ENCODE assay signal across 18 cellular contexts in genomic region chr1:13628711-13629110, GRCh38. TPM values are rescaled to one million over a fixed set of nuclear protein-coding genes. Genes with fewer than 3 reads are reported as not detected.
DNase-seq lines count a peak whose midpoint lies in the region; ATAC-seq, FAIRE-seq and TF ChIP-seq lines count a peak whose summit lies in the region.
"Had no signal": no experiment of that assay in that cellular context is flagged by ENCODE, and none has a peak within 500 bp of the region (broad histone marks: within the 10 kb centered on the region; RNA-seq: fewer than 3 reads in every experiment).

No MANE protein-coding gene starts in this region.

- TF ChIP-seq POLR2A in spleen (IDR thresholded peaks at IDR 0.05): no peak

- H4K20me1 ChIP-seq in astrocyte (ENCODE audit: insufficient read depth, low read length): no peaks in the 10 kb centered on the region
- H4K20me1 ChIP-seq: BLaER1 treated with 17β-estradiol and CSF1 and Interleukin-3, amounts not matched to agents 10 nM and 100 nM had no signal

- no peaks in the 10 kb centered on the region for H3K27me3 ChIP-seq in astrocyte (ENCODE audit: insufficient read depth, low read length)
- no peaks in the 10 kb centered on the region for H3K27me3 ChIP-seq in dorsolateral prefrontal cortex
- H3K27me3 ChIP-seq in spleen (replicated peaks in 1 of 7): peaks cover 0 to 21% (median 0%) of the 10 kb centered on the region in 7 donors
- H3K27me3 ChIP-seq: BLaER1 treated with 17β-estradiol and CSF1 and Interleukin-3, amounts not matched to agents 10 nM and 100 nM had no signal

- peaks cover 3% of the 10 kb centered on the region for H3K4me1 Mint-ChIP-seq in astrocyte (ENCODE audit: low read depth, unreplicated experiment)

- no peak for ATAC-seq in GM18520 (IDR thresholded peaks at IDR 0.05; ENCODE audit: unreplicated experiment)

- H2AFZ ChIP-seq in astrocyte (ENCODE audit: low read depth, low read length): peak overlapping the region; percentile 0

- no peaks in the 10 kb centered on the region for H3K36me3 ChIP-seq in astrocyte (ENCODE audit: insufficient read depth, low read length)
- H3K36me3 ChIP-seq in spleen: no peaks in the 10 kb centered on the region
- H3K36me3 ChIP-seq: BLaER1 treated with 17β-estradiol and CSF1 and Interleukin-3, amounts not matched to agents 10 nM and 100 nM had no signal

- TF ChIP-seq RAD21 in Ishikawa (IDR thresholded peaks at IDR 0.05; ENCODE audit: low read depth): no peak

- H3K4me1 ChIP-seq in astrocyte (ENCODE audit: insufficient read depth, low read length) (no peaks in the 10 kb centered on the region), spleen (no peaks in the 10 kb centered on the region)

- FAIRE-seq in astrocyte (lab: Jason Lieb, UNC): no peak
- FAIRE-seq: A204.1, GM12892, H1 had no signal

- no peak overlapping the region for H3K27ac Mint-ChIP-seq in astrocyte (ENCODE audit: unreplicated experiment)

- H3K4me3 ChIP-seq in astrocyte (ENCODE audit: insufficient read depth, low read depth, low read length): no peak overlapping the region
- no peak overlapping the region for H3K4me3 ChIP-seq in dorsolateral prefrontal cortex
- no peak overlapping the region for H3K4me3 ChIP-seq in spleen
- H3K4me3 ChIP-seq: BLaER1 treated with 17β-estradiol and CSF1 and Interleukin-3, amounts not matched to agents 10 nM and 100 nM had no signal

- peaks cover 10% of the 10 kb centered on the region for H3K9me3 Mint-ChIP-seq in astrocyte (ENCODE audit: unreplicated experiment)

- no peaks in the 10 kb centered on the region for H3K36me3 Mint-ChIP-seq in astrocyte (ENCODE audit: low read depth, unreplicated experiment)

- 75 to 87% (median 81%) methylated on average over 5 of the region's 5 CpGs for WGBS in spleen, 5 donors

- peak; percentile 40 for DNase-seq in Daoy (ENCODE audit: low read depth)
- peak; percentile 31 for DNase-seq in astrocyte (ENCODE audit: low read depth)
- peak; percentile 35 for DNase-seq in kidney tubule cell (ENCODE audit: low spot score)
- no peak for DNase-seq in dorsolateral prefrontal cortex
- no peak for DNase-seq in spleen
- DNase-seq in DMS114 treated with DMSO at 0.1 percent for 48 hours (lab: John Stamatoyannopoulos, UW; ENCODE audit: unreplicated experiment): no peak
- DNase-seq: NCI-H1417 treated with DMSO at 0.1 percent for 48 hours, NCI-H2029, NCI-H748 treated with DMSO at 0.1 percent for 48 hours, OCI-M1 had no signal

- H3K4me2 ChIP-seq in astrocyte (ENCODE audit: low read length): no peak overlapping the region
- H3K4me2 ChIP-seq: BLaER1 treated with 17β-estradiol and CSF1 and Interleukin-3, amounts not matched to agents 10 nM and 100 nM had no signal

- H3K27ac ChIP-seq in astrocyte (ENCODE audit: low read depth, low read length) (no peak overlapping the region), dorsolateral prefrontal cortex (no peak overlapping the region), spleen (no peak overlapping the region)
- H3K27ac ChIP-seq: BLaER1 treated with 17β-estradiol and CSF1 and Interleukin-3, amounts not matched to agents 10 nM and 100 nM had no signal

- TF ChIP-seq CTCF in astrocyte (IDR thresholded peaks at IDR 0.05; ENCODE audit: insufficient read depth, low read depth, low read length) (no peak), dorsolateral prefrontal cortex (IDR thresholded peaks at IDR 0.05 in 54 of 56, conservative IDR thresholded peaks at IDR 0.05 in 2 of 56; ENCODE audit: low read depth in 1 of 56, partially characterized antibody in 56 of 56) (no peak), spleen (IDR thresholded peaks at IDR 0.05 in 8 of 11, conservative IDR thresholded peaks at IDR 0.05 in 3 of 11) (no peak)

- H3K9ac ChIP-seq in astrocyte (ENCODE audit: low read length): no peak overlapping the region
- H3K9ac ChIP-seq: BLaER1 treated with 17β-estradiol and CSF1 and Interleukin-3, amounts not matched to agents 10 nM and 100 nM had no signal

- H3K79me2 ChIP-seq in astrocyte (ENCODE audit: insufficient read depth, low read length): no peaks in the 10 kb centered on the region

- no peaks in the 10 kb centered on the region for H3K27me3 Mint-ChIP-seq in astrocyte (ENCODE audit: low read depth, unreplicated experiment)

- intact Hi-C loops in dorsolateral prefrontal cortex (cut with DNase I) (no loop called here), spleen (cut with DNase I; ENCODE audit: low total_unique reads) (no loop called here)

- H3K9me3 ChIP-seq in astrocyte (ENCODE audit: insufficient read depth, low read depth, low read length) (no peaks in the 10 kb centered on the region), spleen (peaks cover 0 to 31% (median 12%) of the 10 kb centered on the region in 8 donors)

- TF ChIP-seq EP300 in Ishikawa (IDR thresholded peaks at IDR 0.05; ENCODE audit: borderline replicate concordance): peak; percentile 61; the same call in 1 of the 2 replicates

- H3K4me3 Mint-ChIP-seq in astrocyte (ENCODE audit: unreplicated experiment): no peak overlapping the region

TF ChIP-seq in Ishikawa, 13 proteins besides CTCF, POLR2A, EP300 and RAD21:
- TF ChIP-seq TEAD4 (IDR thresholded peaks at IDR 0.05) (peak; percentile 60), NFIC (IDR thresholded peaks at IDR 0.05) (peak; percentile 57; the same call in 1 of the 2 replicates), REST (IDR thresholded peaks at IDR 0.05; ENCODE audit: low read depth) (no peak), MAX (IDR thresholded peaks at IDR 0.05) (0 out of 2 replicates have a peak, but pooled peaks have one; percentile 14), USF1 (IDR thresholded peaks at IDR 0.05) (no peak), TAF1 (IDR thresholded peaks at IDR 0.05; ENCODE audit: low read depth) (no peak)

RNA-seq across cellular contexts. Expression of gene PDPN, which starts 45.1 kb away (rescaled TPM):
- 19.6 and 30.1 TPM in 2 replicates for total RNA-seq in Daoy (2014; rRNA removed; shearing (Covaris generic))
- total RNA-seq in astrocyte (39.7 and 59.2 TPM in 2 replicates), dorsolateral prefrontal cortex (10 to 100 TPM in 47 of 120 experiments, 1 to 10 TPM in 73; 3.9 to 37.7 (median 9.2) TPM), spleen (under 1 TPM in 3 of 7 donors, not detected in 4; 0.19 to 0.49 (median 0.44) TPM)
- polyA plus RNA-seq in spleen: 1 to 10 TPM in 1 of 3 donors, under 1 TPM in 2; 0.09 to 1.9 (median 0.32) TPM
- total RNA-seq: HT-29, NCI-H460 had no signal

Comparison
In these comparisons a context has a peak if more than half of its experiments do, and no peak if none do; other contexts are left out.
1. DNase-seq: peak in Daoy (single experiment), astrocyte (single experiment) and kidney tubule cell (single experiment); none in dorsolateral prefrontal cortex (0 of 10), spleen (single experiment) and DMS114 treated with DMSO at 0.1 percent for 48 hours (single experiment).